Comparison of ENCODE assay signal across 8 cellular contexts in the genomic region with DNA sequence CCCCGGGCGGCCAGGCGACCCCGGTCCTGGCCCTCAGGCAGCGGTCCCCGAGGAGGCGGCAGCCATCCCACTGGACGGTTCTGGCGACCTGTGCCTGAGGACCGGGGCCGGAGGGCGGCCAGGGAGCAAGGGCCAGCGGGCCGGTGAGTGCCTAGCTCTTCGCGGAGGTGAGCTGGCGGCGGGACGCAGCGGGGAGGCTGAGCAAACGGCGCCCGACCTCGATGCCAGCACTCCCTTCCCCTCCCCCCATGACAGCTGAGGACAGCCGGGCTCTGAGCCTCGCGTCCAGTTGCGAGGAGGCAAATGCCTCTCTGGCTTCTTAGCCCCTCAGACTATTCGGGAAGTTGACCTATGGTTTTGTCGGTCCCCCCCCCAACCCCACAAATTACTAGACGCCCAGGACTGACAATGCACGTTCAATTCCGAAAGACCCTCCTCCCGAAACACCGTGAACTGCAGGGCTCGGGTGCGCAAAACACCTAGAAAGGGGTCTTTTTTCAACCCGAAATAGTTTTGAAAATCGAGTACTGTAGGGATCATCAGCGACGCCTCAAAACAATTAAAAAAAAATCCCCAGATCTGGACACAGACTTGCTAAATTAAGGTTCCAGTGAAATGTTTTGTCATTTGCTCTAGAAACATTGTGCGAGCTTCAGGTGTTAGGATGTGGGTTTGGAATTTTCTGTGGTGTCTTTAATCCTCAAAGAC.
DNase-seq lines count a peak whose midpoint lies in the region; ATAC-seq, FAIRE-seq and TF ChIP-seq lines count a peak whose summit lies in the region.

No MANE protein-coding gene starts in this region.

- no peak for TF ChIP-seq CTCF in astrocyte of the cerebellum (IDR thresholded peaks at IDR 0.05; ENCODE audit: low read depth, low read length, missing control alignments)

- DNase-seq in HuH-7.5 (ENCODE audit: low spot score): peak; percentile 57
- peak; percentile 83 for DNase-seq in RCC 7860 (ENCODE audit: low spot score)
- no peak for DNase-seq in astrocyte of the cerebellum (ENCODE audit: low read depth)
- DNase-seq in hypothalamus (lab: John Stamatoyannopoulos, UW): peak in 32 of 51 donors; percentile 9 to 81 (median 44)
- DNase-seq in putamen (ENCODE audit: low spot score): peak; percentile 51
- DNase-seq in effector CD4-positive, alpha-beta T cell: no peak

- peak overlapping the region; percentile 75; the same call in 1 of the 2 replicates for H3K9ac ChIP-seq in ES-I3 (ENCODE audit: low read depth, low read length)

- H3K4me3 ChIP-seq in astrocyte of the cerebellum (ENCODE audit: low read depth, low read length): peak overlapping the region; percentile 69

- H3K4me1 ChIP-seq in ES-I3 (ENCODE audit: insufficient read depth, low read length): peaks cover 9% of the 10 kb centered on the region; the same call in 1 of the 2 replicates

- peak; percentile 39 for ATAC-seq in GM21529 (IDR thresholded peaks at IDR 0.05; ENCODE audit: unreplicated experiment)

- H3K9me3 ChIP-seq in ES-I3 (ENCODE audit: control insufficient read depth, insufficient read depth, low read length): no peaks in the 10 kb centered on the region

- in situ Hi-C loops in astrocyte of the cerebellum (cut with HindIII; ENCODE audit: low sequenced_read_pairs): no loop called here

- H3K36me3 ChIP-seq in ES-I3 (ENCODE audit: insufficient read depth, low read length): no peaks in the 10 kb centered on the region

- FAIRE-seq in RCC 7860 (lab: Jason Lieb, UNC): peak; percentile 5

Comparison
In these comparisons a context has a peak if more than half of its experiments do, and no peak if none do; other contexts are left out.
1. DNase-seq: peak in HuH-7.5 (single experiment), RCC 7860 (single experiment), hypothalamus (32 of 51) and putamen (single experiment); none in astrocyte of the cerebellum (single experiment) and effector CD4-positive, alpha-beta T cell (single experiment).